Comparison of ENCODE assay signal across 8 cellular contexts in the genomic region with DNA sequence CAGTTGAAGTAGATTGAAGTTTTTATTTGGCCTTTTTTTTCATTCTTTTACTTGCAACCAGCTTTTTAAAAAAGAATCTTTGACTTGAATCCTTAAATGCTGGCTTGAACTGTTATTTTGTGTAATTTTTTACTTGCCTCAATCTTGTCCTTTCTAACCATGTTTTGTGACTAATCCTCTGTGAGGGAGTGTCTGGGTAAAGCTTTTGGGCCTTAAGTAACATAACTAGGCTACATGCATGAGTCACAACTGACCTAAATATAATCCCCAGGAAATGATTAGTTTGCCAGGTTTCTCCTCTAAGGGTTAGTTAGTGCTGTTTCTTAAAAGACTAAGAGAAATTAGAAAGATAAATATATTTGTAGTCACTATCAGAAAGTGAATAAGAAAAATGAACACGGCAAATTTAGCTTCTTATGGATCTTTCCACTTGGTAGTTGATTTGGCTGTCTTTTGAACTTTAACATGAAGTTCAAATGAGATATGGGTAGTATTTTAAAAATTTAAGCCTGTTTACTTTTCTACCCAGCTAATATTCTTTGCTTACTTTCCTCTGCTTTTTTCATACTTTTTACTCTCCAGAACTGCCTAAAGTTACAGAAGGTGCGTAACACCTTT. TPM values are rescaled to one million over a fixed set of nuclear protein-coding genes. Genes with fewer than 3 reads are reported as not detected.
DNase-seq lines count a peak whose midpoint lies in the region; ATAC-seq, FAIRE-seq and TF ChIP-seq lines count a peak whose summit lies in the region.

No MANE protein-coding gene starts in this region.

- no peaks in the 10 kb centered on the region for H3K4me1 ChIP-seq in OCI-LY7 (ENCODE audit: insufficient read depth, low read length, poor library complexity, severe bottlenecking)

- no peaks in the 10 kb centered on the region for H3K9me3 ChIP-seq in OCI-LY7 (ENCODE audit: low read length)

- H3K36me3 ChIP-seq in OCI-LY7 (ENCODE audit: insufficient read depth, low read length): peaks cover 64% of the 10 kb centered on the region

- H3K4me3 Mint-ChIP-seq in activated T-cell treated with anti-CD3 and anti-CD28 coated beads, Interleukin-2, amount 50 U/mL, for 4 hours: peak overlapping the region; percentile 24

- H3K4me1 Mint-ChIP-seq in activated T-cell treated with anti-CD3 and anti-CD28 coated beads, Interleukin-2, amount 50 U/mL, for 4 hours (ENCODE audit: low read depth): peaks cover 20% of the 10 kb centered on the region

- no peaks in the 10 kb centered on the region for H3K9me3 Mint-ChIP-seq in activated T-cell treated with anti-CD3 and anti-CD28 coated beads, Interleukin-2, amount 50 U/mL, for 4 hours

- CTCF ChIA-PET in OCI-LY7 (lab: Charles Lee; ENCODE audit: unreplicated experiment): no interaction called here

- intact Hi-C loops in OCI-LY7 (cut with micrococcal nuclease; ENCODE audit: unreplicated experiment): loop anchor here (5.0 to 10.0 kb wide), 2 partner anchors 438 to 519 kb away; partner anchors contain the start of gene SRD5A3

- peaks cover 28% of the 10 kb centered on the region for H3K36me3 Mint-ChIP-seq in activated T-cell treated with anti-CD3 and anti-CD28 coated beads, Interleukin-2, amount 50 U/mL, for 4 hours (ENCODE audit: insufficient read depth)

- H2AFZ ChIP-seq in OCI-LY7 (ENCODE audit: low read length): no peak overlapping the region

- no peaks in the 10 kb centered on the region for H4K20me1 ChIP-seq in OCI-LY7 (ENCODE audit: insufficient read depth, low read length)

- no peak overlapping the region for H3K4me3 ChIP-seq in OCI-LY7 (ENCODE audit: low read depth, low read length, poor library complexity, severe bottlenecking)

- POLR2A ChIA-PET in OCI-LY7 (lab: Charles Lee): interaction anchor here (0.6 to 1.4 kb wide), 8 partner anchors 11 to 521 kb away, joined by 3 to 5 read pairs (median 3); no protein-coding TSS in a partner anchor

- ATAC-seq in activated T-cell treated with anti-CD3 and anti-CD28 coated beads, Interleukin-2, amount 50 U/mL, for 4 hours: peak; percentile 65 to 88
- ATAC-seq in HG02970 (IDR thresholded peaks at IDR 0.05; ENCODE audit: low FRiP score, unreplicated experiment): peak; percentile 66
- ATAC-seq in omental fat pad (ENCODE audit: low FRiP score): peak; percentile 99

- no peaks in the 10 kb centered on the region for H3K27me3 Mint-ChIP-seq in activated T-cell treated with anti-CD3 and anti-CD28 coated beads, Interleukin-2, amount 50 U/mL, for 4 hours (ENCODE audit: low read depth)

- DNase-seq in activated T-cell treated with anti-CD3 and anti-CD28 coated beads, Interleukin-2, amount 50 U/mL, for 4 hours: no peak
- DNase-seq in activated T-cell treated with anti-CD3 and anti-CD28 coated beads for 4 hours (no peak), RKO (ENCODE audit: low spot score) (peak; percentile 97), omental fat pad (ENCODE audit: low spot score) (no peak), NCI-H1105 (lab: John Stamatoyannopoulos, UW) (no peak), OCI-LY7 (ENCODE audit: low spot score) (no peak)

- BruUV-seq in OCI-LY7 (replicated peaks; lab: Mats Ljungman, UMichigan): no TSS peak

- TF ChIP-seq CTCF in omental fat pad (IDR thresholded peaks at IDR 0.05) (no peak), OCI-LY7 (conservative IDR thresholded peaks at IDR 0.05; ENCODE audit: low read length) (no peak)

- H3K79me2 ChIP-seq in OCI-LY7 (ENCODE audit: insufficient read depth, low read depth, low read length): no peaks in the 10 kb centered on the region

- H3K4me2 ChIP-seq in OCI-LY7 (ENCODE audit: low read length): no peak overlapping the region

- FAIRE-seq in endometrium (lab: Jason Lieb, UNC): peak; percentile 86

- H3K27ac ChIP-seq in OCI-LY7 (ENCODE audit: low read depth, low read length, poor library complexity, severe bottlenecking): no peak overlapping the region

- no peaks in the 10 kb centered on the region for H3K9me2 ChIP-seq in OCI-LY7 (ENCODE audit: insufficient read depth, low read length)

RNA-seq across cellular contexts. Expression of gene EXOC1, which starts 13.0 kb away (rescaled TPM):
- 10 to 100 TPM; 15.9 to 16.4 (median 16.2) TPM for total RNA-seq in activated T-cell treated with anti-CD3 and anti-CD28 coated beads, Interleukin-2, amount 50 U/mL, for 4 hours
- total RNA-seq in omental fat pad: 10 to 100 TPM; 30.7 to 55.3 (median 36.9) TPM
- total RNA-seq in OCI-LY7 (2014; rRNA removed; shearing (Covaris generic)): 23.7 and 29.1 TPM in 2 replicates
- 33.5 and 37.0 TPM in 2 replicates for total RNA-seq in OCI-LY7 (2022)

RNA-seq across cellular contexts. Expression of gene EXOC1L, which starts 46.8 kb away (rescaled TPM):
- not detected for total RNA-seq in activated T-cell treated with anti-CD3 and anti-CD28 coated beads, Interleukin-2, amount 50 U/mL, for 4 hours
- not detected for total RNA-seq in omental fat pad
- total RNA-seq in OCI-LY7 (2014; rRNA removed; shearing (Covaris generic)): not detected in 2 replicates
- not detected in 2 replicates for total RNA-seq in OCI-LY7 (2022)
